In the genomic region with DNA sequence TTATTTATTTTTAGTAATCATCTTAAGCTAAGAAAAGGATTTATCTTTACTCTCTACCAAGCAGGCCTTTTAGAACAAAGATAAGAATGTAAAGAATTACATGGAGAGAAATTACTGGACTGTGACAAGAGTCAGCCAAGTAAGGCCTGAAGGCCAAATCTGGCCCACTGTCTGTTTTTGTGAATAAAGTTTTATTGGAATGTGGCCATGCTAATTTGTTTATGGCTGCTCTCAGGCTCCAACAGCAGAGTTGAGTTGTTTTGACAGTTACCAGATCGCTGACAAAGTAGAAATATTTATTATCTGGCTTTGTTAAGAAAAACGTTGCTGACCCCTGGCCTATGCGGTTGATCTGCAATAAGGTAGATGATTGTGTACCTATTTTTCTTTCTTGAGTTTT, we compare ENCODE assay signal across 1 cellular context.
TF ChIP-seq lines count a peak whose summit lies in the region.

No MANE protein-coding gene starts in this region.

TF ChIP-seq in K562, 482 proteins besides CTCF, POLR2A, EP300 and RAD21:
- TF ChIP-seq, protein P1, sequence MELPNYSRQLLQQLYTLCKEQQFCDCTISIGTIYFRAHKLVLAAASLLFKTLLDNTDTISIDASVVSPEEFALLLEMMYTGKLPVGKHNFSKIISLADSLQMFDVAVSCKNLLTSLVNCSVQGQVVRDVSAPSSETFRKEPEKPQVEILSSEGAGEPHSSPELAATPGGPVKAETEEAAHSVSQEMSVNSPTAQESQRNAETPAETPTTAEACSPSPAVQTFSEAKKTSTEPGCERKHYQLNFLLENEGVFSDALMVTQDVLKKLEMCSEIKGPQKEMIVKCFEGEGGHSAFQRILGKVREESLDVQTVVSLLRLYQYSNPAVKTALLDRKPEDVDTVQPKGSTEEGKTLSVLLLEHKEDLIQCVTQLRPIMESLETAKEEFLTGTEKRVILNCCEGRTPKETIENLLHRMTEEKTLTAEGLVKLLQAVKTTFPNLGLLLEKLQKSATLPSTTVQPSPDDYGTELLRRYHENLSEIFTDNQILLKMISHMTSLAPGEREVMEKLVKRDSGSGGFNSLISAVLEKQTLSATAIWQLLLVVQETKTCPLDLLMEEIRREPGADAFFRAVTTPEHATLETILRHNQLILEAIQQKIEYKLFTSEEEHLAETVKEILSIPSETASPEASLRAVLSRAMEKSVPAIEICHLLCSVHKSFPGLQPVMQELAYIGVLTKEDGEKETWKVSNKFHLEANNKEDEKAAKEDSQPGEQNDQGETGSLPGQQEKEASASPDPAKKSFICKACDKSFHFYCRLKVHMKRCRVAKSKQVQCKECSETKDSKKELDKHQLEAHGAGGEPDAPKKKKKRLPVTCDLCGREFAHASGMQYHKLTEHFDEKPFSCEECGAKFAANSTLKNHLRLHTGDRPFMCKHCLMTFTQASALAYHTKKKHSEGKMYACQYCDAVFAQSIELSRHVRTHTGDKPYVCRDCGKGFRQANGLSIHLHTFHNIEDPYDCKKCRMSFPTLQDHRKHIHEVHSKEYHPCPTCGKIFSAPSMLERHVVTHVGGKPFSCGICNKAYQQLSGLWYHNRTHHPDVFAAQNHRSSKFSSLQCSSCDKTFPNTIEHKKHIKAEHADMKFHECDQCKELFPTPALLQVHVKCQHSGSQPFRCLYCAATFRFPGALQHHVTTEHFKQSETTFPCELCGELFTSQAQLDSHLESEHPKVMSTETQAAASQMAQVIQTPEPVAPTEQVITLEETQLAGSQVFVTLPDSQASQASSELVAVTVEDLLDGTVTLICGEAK (IDR thresholded peaks at IDR 0.05) = peak; percentile 96
- TF ChIP-seq, protein P1 (CRISPR knock-in tag; IDR thresholded peaks at IDR 0.05) = peak; percentile 96
- no peak for TF ChIP-seq ZNF197 (CRISPR knock-in tag; IDR thresholded peaks at IDR 0.05; ENCODE audit: low read depth)
TF ChIP-seq in K562: peak in this region for 1.
